ENCODE assay signal across 8 cellular contexts in the genomic region with DNA sequence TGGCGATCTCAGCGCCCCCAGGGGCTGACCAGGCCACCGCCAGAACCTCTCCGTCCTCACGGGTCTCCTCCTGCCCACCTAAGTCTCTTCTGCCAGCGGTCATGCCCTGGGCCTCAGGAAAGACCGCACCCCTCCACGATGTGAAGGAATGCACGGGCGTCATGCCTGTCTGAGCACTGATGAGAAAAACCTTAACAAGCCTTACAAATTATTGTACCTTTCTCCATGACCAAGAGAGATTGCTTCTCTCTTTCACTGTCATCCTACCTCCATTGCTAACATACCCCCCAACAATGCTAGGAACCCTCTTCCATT. TPM values are rescaled to one million over a fixed set of nuclear protein-coding genes. Genes with fewer than 3 reads are reported as not detected.
DNase-seq lines count a peak whose midpoint lies in the region; TF ChIP-seq lines count a peak whose summit lies in the region.
"Not testable (repeated sequence)": the region's sequence is repeated elsewhere in the genome, so short reads cannot be mapped to it uniquely, and the experiment has no call there.

No MANE protein-coding gene starts in this region.

- peak; percentile 24 for TF ChIP-seq POLR2A in transverse colon (IDR thresholded peaks at IDR 0.05)

- H3K27ac ChIP-seq in HUES64 (ENCODE audit: low read depth, low read length): peak overlapping the region; percentile 92
- peak overlapping the region; percentile 94 for H3K27ac ChIP-seq in brain microvascular endothelial cell
- H3K27ac ChIP-seq in liver (ENCODE audit: low read depth in 1 of 2, low read length in 2 of 2): peak overlapping the region; percentile 92 to 95
- peak overlapping the region; percentile 94 for H3K27ac ChIP-seq in parathyroid adenoma
- peak overlapping the region; percentile 90 to 96 (median 94) for H3K27ac ChIP-seq in transverse colon

- in situ Hi-C loops in brain microvascular endothelial cell (cut with HindIII; ENCODE audit: low pct_ligation_motif_present, low sequenced_read_pairs); transverse colon (cut with MboI; ENCODE audit: low pct_ligation_motif_present in 1 of 4, low pct_unique_long_range_greater_than_20kb in 1 of 4, low sequenced_read_pairs in 3 of 4): not testable (repeated sequence)

- H3K9me3 ChIP-seq in HUES64 (ENCODE audit: insufficient read depth, low read depth, low read length); liver (ENCODE audit: control insufficient read depth in 4 of 4, low read length in 3 of 4); parathyroid adenoma (ENCODE audit: control insufficient read depth, low read length); transverse colon: not testable (repeated sequence)

- intact Hi-C loops in transverse colon (cut with DNase I; ENCODE audit: low total_unique reads): not testable (repeated sequence)

- TF ChIP-seq EP300 in transverse colon (IDR thresholded peaks at IDR 0.05; ENCODE audit: low read depth): not testable (repeated sequence)

- H3K4me3 ChIP-seq in GM08714 (ENCODE audit: low read length): peak overlapping the region; percentile 59
- peak overlapping the region; percentile 79 for H3K4me3 ChIP-seq in HUES64 (ENCODE audit: low read length)
- peak overlapping the region; percentile 73 for H3K4me3 ChIP-seq in WI38 (ENCODE audit: low read depth, low read length)
- H3K4me3 ChIP-seq in brain microvascular endothelial cell (ENCODE audit: low read depth, low read length): peak overlapping the region; percentile 76
- H3K4me3 ChIP-seq in fibroblast of pulmonary artery (replicated peaks; ENCODE audit: low read depth, low read length): peak overlapping the region; percentile 65
- H3K4me3 ChIP-seq in liver (ENCODE audit: low read depth in 1 of 3, low read length in 3 of 3): peak overlapping the region; percentile 69 to 95 (median 90)
- peak overlapping the region; percentile 74 for H3K4me3 ChIP-seq in parathyroid adenoma (ENCODE audit: low read depth, low read length)
- peak overlapping the region; percentile 44 to 71 (median 55) for H3K4me3 ChIP-seq in transverse colon

- TF ChIP-seq RAD21 in liver (IDR thresholded peaks at IDR 0.05): not testable (repeated sequence)

- H3K4me2 ChIP-seq in parathyroid adenoma (ENCODE audit: low read length): peak overlapping the region; percentile 70

- not testable (repeated sequence) for H3K36me3 ChIP-seq in HUES64 (ENCODE audit: insufficient read depth, low read length); brain microvascular endothelial cell (replicated peaks); liver (ENCODE audit: control insufficient read depth in 4 of 4, insufficient read depth in 3 of 4, low read depth in 1 of 4, low read length in 3 of 4); parathyroid adenoma (ENCODE audit: control insufficient read depth, insufficient read depth, low read length); transverse colon

- H3K9ac ChIP-seq in HUES64 (ENCODE audit: low read depth, low read length) (peak overlapping the region; percentile 91), liver (ENCODE audit: low read depth in 1 of 2, low read length in 2 of 2) (peak overlapping the region; percentile 63 to 82), parathyroid adenoma (peak overlapping the region; percentile 80)

- not testable (repeated sequence) for H3K4me1 ChIP-seq in HUES64 (ENCODE audit: insufficient read depth, low read length); parathyroid adenoma; transverse colon
- H3K4me1 ChIP-seq in liver (ENCODE audit: control insufficient read depth in 4 of 4, insufficient read depth in 4 of 4, low read length in 3 of 4): peaks cover 0 to 16% (median 13%) of the 10 kb centered on the region in 4 donors

- not testable (repeated sequence) for TF ChIP-seq CTCF in WI38 (IDR thresholded peaks at IDR 0.05; ENCODE audit: low read depth, low read length); brain microvascular endothelial cell (IDR thresholded peaks at IDR 0.05; ENCODE audit: low read depth, low read length, missing control alignments); fibroblast of pulmonary artery (IDR thresholded peaks at IDR 0.05; ENCODE audit: low read length, missing control alignments); liver (IDR thresholded peaks at IDR 0.05; ENCODE audit: low read depth, low read length, missing input control); parathyroid adenoma (IDR thresholded peaks at IDR 0.05); transverse colon (IDR thresholded peaks at IDR 0.05)

- not testable (repeated sequence) for DNase-seq in brain microvascular endothelial cell; fibroblast of pulmonary artery (ENCODE audit: low read depth); transverse colon

- not testable (repeated sequence) for H3K79me2 ChIP-seq in parathyroid adenoma

- peak overlapping the region; percentile 84 for H2AFZ ChIP-seq in parathyroid adenoma

- 9% methylated on average over 10 of the region's 10 CpGs for WGBS in HUES64
- WGBS in liver: under 1% methylated on average over 10 of the region's 10 CpGs
- WGBS in transverse colon (ENCODE audit: low coverage in 1 of 2), 2 donors: 1% methylated on average over 10 of the region's 10 CpGs; no CpG with 5 or more reads in 1 of the 2 donors

- not testable (repeated sequence) for H3K27me3 ChIP-seq in HUES64 (ENCODE audit: insufficient read depth, low read length); brain microvascular endothelial cell (replicated peaks); liver (ENCODE audit: control insufficient read depth in 4 of 4, insufficient read depth in 4 of 4, low read length in 3 of 4); parathyroid adenoma (ENCODE audit: control insufficient read depth, insufficient read depth, low read length); transverse colon

RNA-seq across cellular contexts. Expression of a gene that starts 22.9 kb away (rescaled TPM):
- 6.6 TPM for polyA plus RNA-seq in HUES64 (2013, experiment 1 of 2)
- 7.0 TPM for polyA plus RNA-seq in HUES64 (2013, experiment 2 of 2)
- total RNA-seq in liver (10 to 100 TPM in 1 of 2 donors, 1 to 10 TPM in 1; 2.7 to 12.6 TPM), transverse colon (100 to 1,000 TPM in 1 of 4 donors, 10 to 100 TPM in 3; 12.6 to 246 (median 29.3) TPM)
- 1 to 10 TPM; 4.1 to 7.7 TPM for polyA plus RNA-seq in liver

RNA-seq across cellular contexts. Expression of a gene that starts 38.3 kb away (rescaled TPM):
- polyA plus RNA-seq in HUES64 (2013, experiment 1 of 2): 6.3 TPM
- 6.2 TPM for polyA plus RNA-seq in HUES64 (2013, experiment 2 of 2)
- total RNA-seq in liver (1 to 10 TPM; 3.5 to 8.8 TPM), transverse colon (10 to 100 TPM; 24.7 to 63.6 (median 31.8) TPM)
- polyA plus RNA-seq in liver: 1 to 10 TPM; 4.2 to 5.2 TPM
